In genomic region chr9:113929634-113930092, GRCh38 we compare ENCODE assay signal across 16 cellular contexts. TPM values are rescaled to one million over a fixed set of nuclear protein-coding genes. Genes with fewer than 3 reads are reported as not detected.
DNase-seq lines count a peak whose midpoint lies in the region; ATAC-seq, FAIRE-seq and TF ChIP-seq lines count a peak whose summit lies in the region.
"Had no signal": no experiment of that assay in that cellular context is flagged by ENCODE, and none has a peak within 500 bp of the region (broad histone marks: within the 10 kb centered on the region; RNA-seq: fewer than 3 reads in every experiment).

No MANE protein-coding gene starts in this region.

- H4K20me1 ChIP-seq in HepG2 (ENCODE audit: insufficient read depth, low read length): no peaks in the 10 kb centered on the region

- TF ChIP-seq POLR2A in HepG2 (IDR thresholded peaks at IDR 0.05; ENCODE audit: insufficient read depth in 1 of 2, low read depth in 2 of 2, low read length in 2 of 2): no peak

- FAIRE-seq in HepG2 (lab: Jason Lieb, UNC): no peak

- 37% methylated on average over 2 of the region's 3 CpGs for WGBS in HepG2 (ENCODE audit: low lambda C conversion rate)

- TF ChIP-seq RAD21 in HepG2 (CRISPR knock-in tag; IDR thresholded peaks at IDR 0.05): no peak

- H3K36me3 ChIP-seq in HepG2 (replicated peaks in 1 of 2; ENCODE audit: control insufficient read depth in 1 of 2, insufficient read depth in 2 of 2, low read length in 2 of 2) (no peaks in the 10 kb centered on the region), H7 (replicated peaks; ENCODE audit: control insufficient read depth, insufficient read depth, low read length) (no peaks in the 10 kb centered on the region)

- POLR2A ChIA-PET in HepG2 (lab: Yijun Ruan, JAX): no interaction called here

- H3K4me3 ChIP-seq in HepG2 (replicated peaks in 1 of 3; ENCODE audit: insufficient read depth in 1 of 3, low read depth in 2 of 3, low read length in 3 of 3) (no peak overlapping the region), H7 (ENCODE audit: insufficient read depth, low read depth, low read length) (no peak overlapping the region)
- H3K4me3 ChIP-seq: hepatocyte had no signal

- peak; percentile 71 for DNase-seq in Caki2 (ENCODE audit: low read depth)
- peak; percentile 36 for DNase-seq in NCI-H774 (lab: John Stamatoyannopoulos, UW)
- peak; percentile 97 for DNase-seq in dermis blood vessel endothelial cell
- DNase-seq in HepG2 (ENCODE audit: low spot score): no peak
- DNase-seq in stimulated activated CD4-positive, alpha-beta T cell treated with anti-CD3 and anti-CD28 coated beads, Interleukin-1b, Interleukin-23, amount 100 ng/mL, for 48 hours: no peak
- no peak for DNase-seq in NCI-H2171 (lab: John Stamatoyannopoulos, UW)
- DNase-seq in H7: no peak
- DNase-seq: activated CD4-positive, CD25-positive, alpha-beta regulatory T cell; activated T-cell treated with anti-CD3 and anti-CD28 coated beads, Interleukin-2, amount 50 U/mL, for 4 hours; Kasumi-1; NCI-H446 treated with DMSO at 0.1 percent for 48 hours; SIG-M5; trophoblast cell had no signal

- no peaks in the 10 kb centered on the region for H3K79me2 ChIP-seq in HepG2 (ENCODE audit: insufficient read depth, low read length)

- no peaks in the 10 kb centered on the region for H3K9me3 ChIP-seq in HepG2 (ENCODE audit: low read length)

- TF ChIP-seq CTCF in HepG2 (CRISPR knock-in tag; IDR thresholded peaks at IDR 0.05): no peak

- in situ Hi-C loops in Caki2 (cut with HindIII; ENCODE audit: low pct_unique_long_range_greater_than_20kb, low sequenced_read_pairs): no loop called here
- in situ Hi-C loops in HepG2 (cut with HindIII; ENCODE audit: extremely low pct_ligation_motif_present, low pct_unique_long_range_greater_than_20kb): no loop called here

- BruUV-seq in HepG2 (replicated peaks; lab: Mats Ljungman, UMichigan): no TSS peak

- no peak overlapping the region for H3K4me2 ChIP-seq in HepG2 (ENCODE audit: low read depth, low read length)
- H3K4me2 ChIP-seq: hepatocyte had no signal

- no peak overlapping the region for H3K27ac ChIP-seq in HepG2 (ENCODE audit: extremely low read length, insufficient read depth, low read length)
- H3K27ac ChIP-seq: hepatocyte had no signal

- ATAC-seq in HepG2: no peak
- ATAC-seq in HG02588 (IDR thresholded peaks at IDR 0.05; ENCODE audit: unreplicated experiment): no peak
- ATAC-seq: activated T-cell treated with anti-CD3 and anti-CD28 coated beads, Interleukin-2, amount 50 U/mL, for 4 hours; sciatic nerve had no signal

- TF ChIP-seq EP300 in HepG2 (IDR thresholded peaks at IDR 0.05; ENCODE audit: low read depth in 2 of 2, low read length in 2 of 2) (no peak), HepG2 (CRISPR knock-in tag; IDR thresholded peaks at IDR 0.05; ENCODE audit: borderline replicate concordance) (no peak)

- CTCF ChIA-PET in HepG2 (lab: Yijun Ruan, JAX; ENCODE audit: low intra/inter-chr PET ratio, low total read pairs): no interaction called here

- H2AFZ ChIP-seq in HepG2 (ENCODE audit: low read length): no peak overlapping the region
- H2AFZ ChIP-seq: hepatocyte had no signal

- intact Hi-C loops in HepG2 (cut with micrococcal nuclease; ENCODE audit: unreplicated experiment): no loop called here

- H3K4me1 ChIP-seq in HepG2 (ENCODE audit: insufficient read depth, low read length): no peaks in the 10 kb centered on the region

- H3K9ac ChIP-seq in HepG2 (ENCODE audit: insufficient read depth, low read depth, low read length): no peak overlapping the region

- H3K27me3 ChIP-seq in HepG2 (ENCODE audit: control insufficient read depth in 1 of 2, insufficient read depth in 2 of 2, low read length in 2 of 2) (peaks cover 2 to 4% of the 10 kb centered on the region in 2 experiments; a peak in 2 of 5 replicates), H7 (ENCODE audit: control insufficient read depth, insufficient read depth, low read length) (no peaks in the 10 kb centered on the region)
- H3K27me3 ChIP-seq: hepatocyte had no signal

TF ChIP-seq in HepG2, 621 proteins besides CTCF, POLR2A, EP300 and RAD21:
- TF ChIP-seq ZSCAN31 (CRISPR knock-in tag; IDR thresholded peaks at IDR 0.05; ENCODE audit: low read depth): no peak
- peak; percentile 34; the same call in 1 of the 2 replicates for TF ChIP-seq ZNF629 (CRISPR knock-in tag; conservative IDR thresholded peaks at IDR 0.05)

RNA-seq across cellular contexts. Expression of gene ZNF618, which starts 53.6 kb away (rescaled TPM):
- 5.6 and 7.1 TPM in 2 replicates for total RNA-seq in Caki2 (2014; rRNA removed; shearing (Covaris generic); ENCODE audit: low replicate concordance)
- 11.7 and 19.5 TPM in 2 replicates for total RNA-seq in dermis blood vessel endothelial cell
- total RNA-seq in HepG2 (2016; rRNA removed; fragmentation: Illumina TruSeq; extraction: Trizol): 0.06 and 0.07 TPM in 2 replicates
- total RNA-seq in HepG2 (2016; cell fraction: cytosol; rRNA removed; fragmentation: Illumina TruSeq; extraction: Trizol; ENCODE audit: low read depth): not detected in 2 replicates
- 0.03 and 0.09 TPM in 2 replicates for total RNA-seq in HepG2 (2016; cell fraction: insoluble cytoplasmic fraction; rRNA removed; fragmentation: Illumina TruSeq; extraction: Trizol)
- total RNA-seq in HepG2 (2016; cell fraction: membrane; rRNA removed; fragmentation: Illumina TruSeq; extraction: Trizol): 0.03 and 0.19 TPM in 2 replicates
- 0.16 and 0.25 TPM in 2 replicates for total RNA-seq in HepG2 (2016; cell fraction: nucleus; rRNA removed; fragmentation: Illumina TruSeq; extraction: Trizol)
- 0.05 and 0.07 TPM in 2 replicates for polyA plus RNA-seq in HepG2 (2011; rRNA removed)
- 0.08 and 0.17 TPM in 2 replicates for polyA plus RNA-seq in HepG2 (2011; cell fraction: cytosol; rRNA removed)
- polyA plus RNA-seq in HepG2 (2011; cell fraction: nucleus; rRNA removed): 0.24 and 0.35 TPM in 2 replicates
- 0.03 and 0.04 TPM in 2 replicates for polyA plus RNA-seq in HepG2 (2012)
- 0.02 and 0.08 TPM in 2 replicates for polyA plus RNA-seq in HepG2 (2016; cell fraction: cytosol; fragmentation: Illumina TruSeq; extraction: Trizol; ENCODE audit: low read depth)
- polyA plus RNA-seq in HepG2 (2016; cell fraction: insoluble cytoplasmic fraction; fragmentation: Illumina TruSeq; extraction: Trizol; ENCODE audit: low read depth): 0.08 and 0.09 TPM in 2 replicates
- 0.08 and 0.14 TPM in 2 replicates for polyA plus RNA-seq in HepG2 (2016; cell fraction: membrane; fragmentation: Illumina TruSeq; extraction: Trizol; ENCODE audit: low read depth)
- polyA plus RNA-seq in HepG2 (2016; cell fraction: nucleus; fragmentation: Illumina TruSeq; extraction: Trizol; ENCODE audit: insufficient read depth, low read depth): 0.11 and 0.51 TPM in 2 replicates
- polyA minus RNA-seq in HepG2 (2011; rRNA and poly(A)+ RNA removed; ENCODE audit: low replicate concordance): 0.32 and 0.61 TPM in 2 replicates
- 0.10 TPM in 1 of 2 replicates, not detected in the other for polyA minus RNA-seq in HepG2 (2011; cell fraction: cytosol; rRNA and poly(A)+ RNA removed)
- 0.13 and 0.25 TPM in 2 replicates for polyA minus RNA-seq in HepG2 (2011; cell fraction: nucleus; rRNA and poly(A)+ RNA removed)
- total RNA-seq in H7 (2014; rRNA removed; shearing (Covaris generic)): 6.1 and 6.6 TPM in 2 replicates

Comparison
In these comparisons a context has a peak if more than half of its experiments do, and no peak if none do; other contexts are left out.
1. DNase-seq: peak in Caki2 (single experiment), NCI-H774 (single experiment) and dermis blood vessel endothelial cell (single experiment); none in HepG2 (single experiment), stimulated activated CD4-positive, alpha-beta T cell treated with anti-CD3 and anti-CD28 coated beads, Interleukin-1b, Interleukin-23, amount 100 ng/mL, for 48 hours (single experiment), NCI-H2171 (single experiment) and H7 (single experiment).